In the genomic region with DNA sequence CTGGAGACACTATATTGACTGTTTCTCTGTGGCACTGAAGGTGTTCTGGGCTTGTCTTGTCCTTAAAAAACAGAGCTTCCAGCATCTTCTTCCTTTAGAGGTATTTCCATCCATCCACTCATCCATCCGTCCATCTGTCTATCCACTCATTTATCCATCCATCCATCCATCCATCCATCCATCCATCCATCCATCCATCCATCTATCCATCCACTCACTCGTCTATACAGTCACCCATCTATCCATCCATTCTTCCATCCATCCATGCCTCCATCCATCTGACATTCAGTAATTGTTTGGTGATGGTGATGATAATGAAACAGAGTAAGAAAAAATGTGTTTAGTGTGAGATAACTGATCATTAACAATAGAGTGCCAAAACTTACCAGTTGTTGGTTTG, we compare ENCODE assay signal across 6 cellular contexts.
"Had no signal": no experiment of that assay in that cellular context is flagged by ENCODE, and none has a peak within 500 bp of the region (broad histone marks: within the 10 kb centered on the region; RNA-seq: fewer than 3 reads in every experiment).

No MANE protein-coding gene starts in this region.

- H3K9ac ChIP-seq: KMS-11 had no signal

- DNase-seq: KBM-7, KG1 had no signal

- H3K4me2 ChIP-seq: KMS-11 had no signal

- H3K4me3 ChIP-seq: K562 had no signal

- H3K27ac ChIP-seq: HL-60, KMS-11 had no signal

- ATAC-seq: HepG2, K562 had no signal
